Comparison of ENCODE assay signal across 12 cellular contexts in genomic region chr4:40915318-40916217, GRCh38.
DNase-seq lines count a peak whose midpoint lies in the region; ATAC-seq and TF ChIP-seq lines count a peak whose summit lies in the region.
"Had no signal": no experiment of that assay in that cellular context is flagged by ENCODE, and none has a peak within 500 bp of the region (broad histone marks: within the 10 kb centered on the region; RNA-seq: fewer than 3 reads in every experiment).

No MANE protein-coding gene starts in this region.

- no peak overlapping the region for H3K27ac ChIP-seq in upper lobe of right lung
- H3K27ac ChIP-seq: epithelial cell of prostate had no signal

- H3K36me3 ChIP-seq in upper lobe of right lung, result no peaks in the 10 kb centered on the region

- peaks cover 27% of the 10 kb centered on the region for H3K4me1 ChIP-seq in upper lobe of right lung

- intact Hi-C loops in activated T-helper 2 cell treated with anti-CD3 and anti-CD28 coated beads, Interferon-gamma antibody, Interleukin-2, Interleukin-4, amounts not matched to agents 10 μg/mL and 5 μg/mL and 100 μg/mL, durations not matched to agents 14 hours and 24 hours and 36 hours (cut with micrococcal nuclease), result loop anchor here (5.0 kb wide), 1 partner anchor 178 kb away; no protein-coding TSS in a partner anchor
- intact Hi-C loops in upper lobe of right lung (cut with DNase I), result no loop called here

- H3K27me3 ChIP-seq in upper lobe of right lung, result no peaks in the 10 kb centered on the region

- H3K9me3 ChIP-seq in upper lobe of right lung, result no peaks in the 10 kb centered on the region

- H3K9me3 Mint-ChIP-seq in activated T-helper 2 cell treated with anti-CD3 and anti-CD28 coated beads, Interferon-gamma antibody, Interleukin-2, Interleukin-4, amounts not matched to agents 10 μg/mL and 5 μg/mL and 100 μg/mL, durations not matched to agents 14 hours and 24 hours and 36 hours, result no peaks in the 10 kb centered on the region
- H3K9me3 Mint-ChIP-seq: CD8-positive, alpha-beta T cell; neural crest cell had no signal

- peak overlapping the region; percentile 54 for H3K4me3 Mint-ChIP-seq in activated T-helper 2 cell treated with anti-CD3 and anti-CD28 coated beads, Interferon-gamma antibody, Interleukin-2, Interleukin-4, amounts not matched to agents 10 μg/mL and 5 μg/mL and 100 μg/mL, durations not matched to agents 14 hours and 24 hours and 36 hours (ENCODE audit: low read depth)
- H3K4me3 Mint-ChIP-seq: CD8-positive, alpha-beta T cell; neural crest cell had no signal

- no peaks in the 10 kb centered on the region for H3K27me3 Mint-ChIP-seq in activated T-helper 2 cell treated with anti-CD3 and anti-CD28 coated beads, Interferon-gamma antibody, Interleukin-2, Interleukin-4, amounts not matched to agents 10 μg/mL and 5 μg/mL and 100 μg/mL, durations not matched to agents 14 hours and 24 hours and 36 hours (ENCODE audit: low read depth)

- no peaks in the 10 kb centered on the region for H3K36me3 Mint-ChIP-seq in activated T-helper 2 cell treated with anti-CD3 and anti-CD28 coated beads, Interferon-gamma antibody, Interleukin-2, Interleukin-4, amounts not matched to agents 10 μg/mL and 5 μg/mL and 100 μg/mL, durations not matched to agents 14 hours and 24 hours and 36 hours (ENCODE audit: low read depth)
- H3K36me3 Mint-ChIP-seq: CD8-positive, alpha-beta T cell had no signal

- no peak for TF ChIP-seq CTCF in upper lobe of right lung (IDR thresholded peaks at IDR 0.05)

- peaks cover 32% of the 10 kb centered on the region for H3K4me1 Mint-ChIP-seq in activated T-helper 2 cell treated with anti-CD3 and anti-CD28 coated beads, Interferon-gamma antibody, Interleukin-2, Interleukin-4, amounts not matched to agents 10 μg/mL and 5 μg/mL and 100 μg/mL, durations not matched to agents 14 hours and 24 hours and 36 hours (ENCODE audit: low read depth)
- H3K4me1 Mint-ChIP-seq: neural crest cell had no signal

- peak overlapping the region; percentile 83 for H3K27ac Mint-ChIP-seq in activated T-helper 2 cell treated with anti-CD3 and anti-CD28 coated beads, Interferon-gamma antibody, Interleukin-2, Interleukin-4, amounts not matched to agents 10 μg/mL and 5 μg/mL and 100 μg/mL, durations not matched to agents 14 hours and 24 hours and 36 hours
- H3K27ac Mint-ChIP-seq: CD8-positive, alpha-beta T cell had no signal

- peak; percentile 33 for DNase-seq in stimulated activated CD4-positive, alpha-beta T cell treated with anti-CD3 and anti-CD28 coated beads, Interleukin-15, amount 100 ng/mL, for 24 hours
- DNase-seq in stimulated activated CD4-positive, alpha-beta T cell treated with anti-CD3 and anti-CD28 coated beads, Interleukin-12 subunit alpha, Interleukin-12 subunit beta, amount 100 ng/mL, for 4 hours, result no peak
- DNase-seq in activated T-helper 2 cell treated with anti-CD3 and anti-CD28 coated beads, Interferon-gamma antibody, Interleukin-2, Interleukin-4, amounts not matched to agents 10 μg/mL and 5 μg/mL and 100 μg/mL, durations not matched to agents 14 hours and 24 hours and 36 hours (ENCODE audit: low spot score), result no peak
- DNase-seq in left kidney (ENCODE audit: low read depth, low spot score) (peak; percentile 80), upper lobe of right lung (no peak), NCI-H524 treated with DMSO at 0.1 percent for 48 hours (lab: John Stamatoyannopoulos, UW) (no peak), OCI-M2 (lab: John Stamatoyannopoulos, UW; ENCODE audit: unreplicated experiment) (no peak)
- DNase-seq: CD8-positive, alpha-beta T cell; Right ventricle myocardium superior had no signal

- peak; percentile 42 for ATAC-seq in upper lobe of right lung
- no peak for ATAC-seq in HG03025 (IDR thresholded peaks at IDR 0.05; ENCODE audit: low FRiP score, unreplicated experiment)
- ATAC-seq: CD8-positive, alpha-beta T cell had no signal

- no peak overlapping the region for H3K4me3 ChIP-seq in upper lobe of right lung

Comparison
In these comparisons a context has a peak if more than half of its experiments do, and no peak if none do; other contexts are left out.
1. DNase-seq: peak in stimulated activated CD4-positive, alpha-beta T cell treated with anti-CD3 and anti-CD28 coated beads, Interleukin-15, amount 100 ng/mL, for 24 hours (single experiment) and left kidney (single experiment); none in stimulated activated CD4-positive, alpha-beta T cell treated with anti-CD3 and anti-CD28 coated beads, Interleukin-12 subunit alpha, Interleukin-12 subunit beta, amount 100 ng/mL, for 4 hours (single experiment), activated T-helper 2 cell treated with anti-CD3 and anti-CD28 coated beads, Interferon-gamma antibody, Interleukin-2, Interleukin-4, amounts not matched to agents 10 μg/mL and 5 μg/mL and 100 μg/mL, durations not matched to agents 14 hours and 24 hours and 36 hours (single experiment), upper lobe of right lung (single experiment), NCI-H524 treated with DMSO at 0.1 percent for 48 hours (single experiment) and OCI-M2 (single experiment).